Comparison of ENCODE assay signal across 25 cellular contexts in the genomic region with DNA sequence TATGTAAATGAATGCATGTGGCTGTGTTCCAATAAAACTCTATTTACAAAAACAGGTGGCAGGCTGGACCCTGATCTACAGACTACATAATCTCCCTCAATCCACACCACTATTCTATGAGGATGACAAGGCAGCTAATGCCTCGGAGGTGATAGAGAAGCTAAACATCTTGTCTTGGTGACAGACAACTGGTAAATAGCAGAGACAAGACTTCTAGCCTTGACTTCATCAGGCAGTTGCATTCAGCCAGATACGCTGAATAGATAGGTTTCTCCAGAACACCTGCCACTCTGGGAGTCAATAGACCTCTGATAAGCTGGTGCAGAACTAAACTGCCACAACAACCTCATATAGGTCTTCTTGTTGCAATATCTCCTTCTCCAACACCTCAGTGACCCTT. TPM values are rescaled to one million over a fixed set of nuclear protein-coding genes. Genes with fewer than 3 reads are reported as not detected.
DNase-seq lines count a peak whose midpoint lies in the region; ATAC-seq and TF ChIP-seq lines count a peak whose summit lies in the region.
"Had no signal": no experiment of that assay in that cellular context is flagged by ENCODE, and none has a peak within 500 bp of the region (broad histone marks: within the 10 kb centered on the region; RNA-seq: fewer than 3 reads in every experiment).

No MANE protein-coding gene starts in this region.

- H3K27ac ChIP-seq in cardiac muscle cell (peak overlapping the region; percentile 47), endodermal cell (ENCODE audit: low read depth, low read length) (peak overlapping the region; percentile 22), mesenchymal stem cell (ENCODE audit: low read length, poor library complexity, severe bottlenecking) (no peak overlapping the region)
- H3K27ac ChIP-seq: BLaER1 treated with 17β-estradiol and CSF1 and Interleukin-3, amounts not matched to agents 10 nM and 100 nM; RWPE1 had no signal

- no peak overlapping the region for H4K8ac ChIP-seq in mesenchymal stem cell (ENCODE audit: low read length)

- no peak overlapping the region for H3K4me2 ChIP-seq in mesenchymal stem cell (ENCODE audit: low read length, poor library complexity, severe bottlenecking)
- H3K4me2 ChIP-seq: BLaER1 treated with 17β-estradiol and CSF1 and Interleukin-3, amounts not matched to agents 10 nM and 100 nM had no signal

- intact Hi-C loops in cardiac septum (cut with DNase I): loop anchor here (5.0 kb wide), 3 partner anchors 63 to 353 kb away; a partner anchor contains a TSS

- no peak overlapping the region for H3K14ac ChIP-seq in mesenchymal stem cell (ENCODE audit: low read length in 2 of 2)

- H3K4me1 ChIP-seq in cardiac muscle cell (ENCODE audit: low read depth) (peaks cover 12% of the 10 kb centered on the region), endodermal cell (ENCODE audit: control insufficient read depth, insufficient read depth, low read length) (no peaks in the 10 kb centered on the region), mesenchymal stem cell (ENCODE audit: control insufficient read depth, insufficient read depth, low read depth, low read length) (peaks cover 14% of the 10 kb centered on the region)

- no peaks in the 10 kb centered on the region for H3K27me3 ChIP-seq in cardiac muscle cell
- no peaks in the 10 kb centered on the region for H3K27me3 ChIP-seq in endodermal cell (ENCODE audit: control insufficient read depth, insufficient read depth, low read length, poor library complexity, severe bottlenecking)
- no peaks in the 10 kb centered on the region for H3K27me3 ChIP-seq in mesenchymal stem cell (ENCODE audit: control insufficient read depth in 1 of 2, insufficient read depth in 1 of 2, low read length in 2 of 2)
- no peaks in the 10 kb centered on the region for H3K27me3 ChIP-seq in MG63
- H3K27me3 ChIP-seq: BLaER1 treated with 17β-estradiol and CSF1 and Interleukin-3, amounts not matched to agents 10 nM and 100 nM had no signal

- no peak overlapping the region for H3K4ac ChIP-seq in mesenchymal stem cell (ENCODE audit: low read depth in 1 of 2, low read length in 2 of 2)

- H2BK12ac ChIP-seq in mesenchymal stem cell (ENCODE audit: low read length in 2 of 2): no peak overlapping the region

- H3K23ac ChIP-seq in mesenchymal stem cell (ENCODE audit: low read length in 2 of 2): no peak overlapping the region

- WGBS in endodermal cell (ENCODE audit: insufficient coverage in 1 of 2, insufficient read length in 1 of 2), 2 experiments: 19 to 71% methylated on average over 1 to 2 of the region's 2 CpGs
- WGBS in mesenchymal stem cell: 92% methylated on average over 2 of the region's 2 CpGs

- H3K27ac Mint-ChIP-seq in endodermal cell: peak overlapping the region; percentile 93
- H3K27ac Mint-ChIP-seq in type B pancreatic cell: no peak overlapping the region
- no peak overlapping the region for H3K27ac Mint-ChIP-seq in effector memory CD8-positive, alpha-beta T cell
- H3K27ac Mint-ChIP-seq: IgD-negative memory B cell had no signal

- no peak for TF ChIP-seq CTCF in cardiac muscle cell (IDR thresholded peaks at IDR 0.05; ENCODE audit: low read depth, low read length)
- no peak for TF ChIP-seq CTCF in endodermal cell (conservative IDR thresholded peaks at IDR 0.05)
- TF ChIP-seq CTCF in type B pancreatic cell (conservative IDR thresholded peaks at IDR 0.05): no peak

- no peak overlapping the region for H3K4me3 ChIP-seq in cardiac muscle cell
- H3K4me3 ChIP-seq in endodermal cell (ENCODE audit: low read length): peak overlapping the region; percentile 43
- no peak overlapping the region for H3K4me3 ChIP-seq in mesenchymal stem cell (ENCODE audit: insufficient read depth in 1 of 2, low read depth in 1 of 2, low read length in 2 of 2)
- H3K4me3 ChIP-seq in MG63: no peak overlapping the region
- H3K4me3 ChIP-seq: BLaER1 treated with 17β-estradiol and CSF1 and Interleukin-3, amounts not matched to agents 10 nM and 100 nM; GM12878 had no signal

- peaks cover 38% of the 10 kb centered on the region for H3K79me1 ChIP-seq in mesenchymal stem cell (replicated peaks; ENCODE audit: low read length, poor library complexity, severe bottlenecking)

- no peak for DNase-seq in cardiac muscle cell (ENCODE audit: low read depth in 1 of 2, low spot score in 1 of 2)
- no peak for DNase-seq in cardiac septum (ENCODE audit: low spot score)
- DNase-seq in NAMALWA (ENCODE audit: low spot score): peak; percentile 13
- DNase-seq in endodermal cell: peak; percentile 84
- no peak for DNase-seq in type B pancreatic cell (ENCODE audit: extremely low spot score, unreplicated experiment)
- no peak for DNase-seq in effector memory CD8-positive, alpha-beta T cell
- DNase-seq in mesenchymal stem cell: no peak
- DNase-seq in MG63: no peak
- DNase-seq: CD4-positive, alpha-beta memory T cell; DMS153; HCEC 1CT; NCI-H1105; NCI-H1436 treated with DMSO at 0.1 percent for 48 hours; NCI-H187 treated with DMSO at 0.1 percent for 48 hours; NCI-H2107; NCI-H524; NCI-H82; SHP77; T-helper 1 cell had no signal

- H2BK120ac ChIP-seq in mesenchymal stem cell (ENCODE audit: low read depth, low read length): no peak overlapping the region

- H3K36me3 Mint-ChIP-seq in endodermal cell (ENCODE audit: low read depth) (peaks cover 8% of the 10 kb centered on the region), type B pancreatic cell (peaks cover 3% of the 10 kb centered on the region)
- H3K36me3 Mint-ChIP-seq in effector memory CD8-positive, alpha-beta T cell (ENCODE audit: insufficient read depth): peaks cover 7% of the 10 kb centered on the region
- H3K36me3 Mint-ChIP-seq: IgD-negative memory B cell had no signal

- peaks cover 29% of the 10 kb centered on the region for H3K4me1 Mint-ChIP-seq in endodermal cell
- peaks cover 30% of the 10 kb centered on the region for H3K4me1 Mint-ChIP-seq in type B pancreatic cell (ENCODE audit: unreplicated experiment)
- peaks cover 32 to 33% of the 10 kb centered on the region in 2 donors for H3K4me1 Mint-ChIP-seq in effector memory CD8-positive, alpha-beta T cell (ENCODE audit: low read depth in 2 of 2)

- ATAC-seq in effector memory CD8-positive, alpha-beta T cell (replicated peaks): no peak
- ATAC-seq: GM12878, Panc1 had no signal

- H3K9me3 Mint-ChIP-seq in endodermal cell (no peaks in the 10 kb centered on the region), type B pancreatic cell (no peaks in the 10 kb centered on the region)
- no peaks in the 10 kb centered on the region for H3K9me3 Mint-ChIP-seq in effector memory CD8-positive, alpha-beta T cell
- H3K9me3 Mint-ChIP-seq: IgD-negative memory B cell had no signal

- H3K9me3 ChIP-seq in cardiac muscle cell (ENCODE audit: low read depth) (no peaks in the 10 kb centered on the region), endodermal cell (ENCODE audit: control insufficient read depth, low read length) (no peaks in the 10 kb centered on the region), mesenchymal stem cell (ENCODE audit: control insufficient read depth, low read length) (no peaks in the 10 kb centered on the region), MG63 (no peaks in the 10 kb centered on the region)
- H3K9me3 ChIP-seq: BLaER1 treated with 17β-estradiol and CSF1 and Interleukin-3, amounts not matched to agents 10 nM and 100 nM; Caco-2 had no signal

- no peak overlapping the region for H3K18ac ChIP-seq in mesenchymal stem cell (ENCODE audit: low read depth in 1 of 2, low read length in 2 of 2)

- no peak overlapping the region for H2BK5ac ChIP-seq in mesenchymal stem cell (ENCODE audit: low read depth, low read length, poor library complexity, severe bottlenecking)

- H2BK15ac ChIP-seq in mesenchymal stem cell (ENCODE audit: low read depth, poor library complexity, severe bottlenecking): no peak overlapping the region

- H2AK5ac ChIP-seq in mesenchymal stem cell (ENCODE audit: low read length, severe bottlenecking): no peak overlapping the region

- H2AFZ ChIP-seq in mesenchymal stem cell (ENCODE audit: low read depth, low read length): no peak overlapping the region

- H3K36me3 ChIP-seq in cardiac muscle cell: no peaks in the 10 kb centered on the region
- H3K36me3 ChIP-seq in endodermal cell (ENCODE audit: control insufficient read depth, insufficient read depth, low read length): peaks cover 33% of the 10 kb centered on the region
- H3K36me3 ChIP-seq in mesenchymal stem cell (ENCODE audit: control insufficient read depth in 1 of 2, insufficient read depth in 2 of 2, low read depth in 1 of 2, low read length in 2 of 2): no peaks in the 10 kb centered on the region
- H3K36me3 ChIP-seq in MG63: no peaks in the 10 kb centered on the region

- H3K4me3 Mint-ChIP-seq in endodermal cell (peak overlapping the region; percentile 1), type B pancreatic cell (peak overlapping the region; percentile 29)
- no peak overlapping the region for H3K4me3 Mint-ChIP-seq in effector memory CD8-positive, alpha-beta T cell

- H3K27me3 Mint-ChIP-seq in endodermal cell (ENCODE audit: insufficient read depth): no peaks in the 10 kb centered on the region
- no peaks in the 10 kb centered on the region for H3K27me3 Mint-ChIP-seq in type B pancreatic cell
- no peaks in the 10 kb centered on the region for H3K27me3 Mint-ChIP-seq in effector memory CD8-positive, alpha-beta T cell
- H3K27me3 Mint-ChIP-seq: CD4-positive, alpha-beta memory T cell; IgD-negative memory B cell had no signal

- H4K91ac ChIP-seq in mesenchymal stem cell (ENCODE audit: low read length): no peak overlapping the region

- H3K9ac ChIP-seq in endodermal cell (ENCODE audit: extremely low read depth, low read length, poor library complexity, severe bottlenecking) (peak overlapping the region; percentile 33), mesenchymal stem cell (ENCODE audit: low read length) (no peak overlapping the region)
- H3K9ac ChIP-seq: BLaER1 treated with 17β-estradiol and CSF1 and Interleukin-3, amounts not matched to agents 10 nM and 100 nM had no signal

RNA-seq across cellular contexts. Expression of a gene that starts 3.3 kb away (rescaled TPM):
- total RNA-seq in cardiac muscle cell (36.0 and 49.4 TPM in 2 replicates), cardiac septum (31.5 TPM), endodermal cell (10 to 100 TPM; 31.4 to 50.8 TPM), type B pancreatic cell (ENCODE audit: low replicate concordance) (22.8 and 28.9 TPM in 2 replicates)
- polyA plus RNA-seq in cardiac muscle cell: 40.3 and 49.9 TPM in 2 replicates
- polyA plus RNA-seq in endodermal cell (2013, experiment 1 of 2): 40.7 TPM
- polyA plus RNA-seq in endodermal cell (2013, experiment 2 of 2): 44.1 TPM
- 13.9 TPM for polyA plus RNA-seq in mesenchymal stem cell (2013, experiment 1 of 2)
- 12.1 TPM for polyA plus RNA-seq in mesenchymal stem cell (2013, experiment 2 of 2)
- total RNA-seq in MG63 (2014; rRNA removed; shearing (Covaris generic); ENCODE audit: low replicate concordance): 12.5 and 39.0 TPM in 2 replicates

RNA-seq across cellular contexts. Expression of a gene that starts 3.5 kb away (rescaled TPM):
- total RNA-seq in cardiac muscle cell: 9.8 and 10.7 TPM in 2 replicates
- 9.9 and 12.7 TPM in 2 replicates for polyA plus RNA-seq in cardiac muscle cell
- 17.9 TPM for total RNA-seq in cardiac septum
- total RNA-seq in endodermal cell: 10 to 100 TPM; 20.5 to 20.8 TPM
- polyA plus RNA-seq in endodermal cell (2013, experiment 1 of 2): 17.2 TPM
- polyA plus RNA-seq in endodermal cell (2013, experiment 2 of 2): 17.1 TPM
- 10.6 and 13.2 TPM in 2 replicates for total RNA-seq in type B pancreatic cell (ENCODE audit: low replicate concordance)
- polyA plus RNA-seq in mesenchymal stem cell (2013, experiment 1 of 2): 7.1 TPM
- polyA plus RNA-seq in mesenchymal stem cell (2013, experiment 2 of 2): 7.2 TPM
- total RNA-seq in MG63 (2014; rRNA removed; shearing (Covaris generic); ENCODE audit: low replicate concordance): 3.2 and 4.2 TPM in 2 replicates

RNA-seq across cellular contexts. Expression of a gene that starts 52.0 kb away (rescaled TPM):
- 48.1 and 49.5 TPM in 2 replicates for total RNA-seq in cardiac muscle cell
- polyA plus RNA-seq in cardiac muscle cell: 44.8 and 49.7 TPM in 2 replicates
- total RNA-seq in cardiac septum: 17.8 TPM
- 10 to 100 TPM; 45.1 to 49.9 TPM for total RNA-seq in endodermal cell
- 38.1 TPM for polyA plus RNA-seq in endodermal cell (2013, experiment 1 of 2)
- 38.7 TPM for polyA plus RNA-seq in endodermal cell (2013, experiment 2 of 2)
- 34.2 and 35.0 TPM in 2 replicates for total RNA-seq in type B pancreatic cell (ENCODE audit: low replicate concordance)
- polyA plus RNA-seq in mesenchymal stem cell (2013, experiment 1 of 2): 25.6 TPM
- polyA plus RNA-seq in mesenchymal stem cell (2013, experiment 2 of 2): 26.0 TPM
- 28.4 and 41.5 TPM in 2 replicates for total RNA-seq in MG63 (2014; rRNA removed; shearing (Covaris generic); ENCODE audit: low replicate concordance)

Comparison
In these comparisons a context has a peak if more than half of its experiments do, and no peak if none do; other contexts are left out.
1. DNase-seq: peak in NAMALWA (single experiment) and endodermal cell (single experiment); none in cardiac muscle cell (0 of 2), cardiac septum (single experiment), type B pancreatic cell (single experiment), effector memory CD8-positive, alpha-beta T cell (0 of 3), mesenchymal stem cell (single experiment) and MG63 (single experiment).
2. H3K4me3 Mint-ChIP-seq: peak in endodermal cell (single experiment) and type B pancreatic cell (single experiment); none in effector memory CD8-positive, alpha-beta T cell (0 of 2).